In the genomic region with DNA sequence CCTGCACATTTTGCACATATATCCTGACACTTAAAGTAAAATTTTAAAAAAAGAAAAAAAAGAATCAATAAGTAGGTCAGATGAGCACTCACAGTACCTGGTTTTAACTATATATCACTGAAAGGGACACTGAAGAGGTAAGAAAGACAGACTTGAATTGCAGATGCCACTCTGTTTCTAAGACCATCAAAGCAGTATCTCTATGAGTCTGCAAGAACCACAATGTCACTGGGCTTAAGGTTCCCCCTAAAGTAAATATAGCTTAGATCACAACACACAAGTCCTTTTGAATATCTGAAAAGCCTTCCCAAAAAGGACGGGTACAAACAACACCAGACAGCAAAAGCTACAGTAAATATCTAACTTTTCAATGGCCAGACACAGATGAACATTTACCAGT, we compare ENCODE assay signal across 20 cellular contexts. TPM values are rescaled to one million over a fixed set of nuclear protein-coding genes. Genes with fewer than 3 reads are reported as not detected.
DNase-seq lines count a peak whose midpoint lies in the region; ATAC-seq and TF ChIP-seq lines count a peak whose summit lies in the region.
"Had no signal": no experiment of that assay in that cellular context is flagged by ENCODE, and none has a peak within 500 bp of the region (broad histone marks: within the 10 kb centered on the region; RNA-seq: fewer than 3 reads in every experiment).

No MANE protein-coding gene starts in this region.

- H3K27me3 ChIP-seq in testis = no peaks in the 10 kb centered on the region
- H3K27me3 ChIP-seq in effector memory CD4-positive, alpha-beta T cell (replicated peaks; ENCODE audit: control insufficient read depth, insufficient read depth, low read length, poor library complexity, severe bottlenecking) = no peaks in the 10 kb centered on the region

- H3K4me3 ChIP-seq in testis = no peak overlapping the region
- H3K4me3 ChIP-seq in effector memory CD4-positive, alpha-beta T cell (ENCODE audit: insufficient read depth, low read depth, low read length, poor library complexity, severe bottlenecking) = no peak overlapping the region

- H3K27me3 Mint-ChIP-seq in activated naive CD8-positive, alpha-beta T cell = no peaks in the 10 kb centered on the region
- H3K27me3 Mint-ChIP-seq in activated naive CD8-positive, alpha-beta T cell treated with anti-CD3 and anti-CD28 coated beads, Interleukin-2, amount 50 U/mL, for 24 hours = no peaks in the 10 kb centered on the region
- H3K27me3 Mint-ChIP-seq in activated B cell treated with CpG ODN at 0.5 μM for 24 hours (no peaks in the 10 kb centered on the region), immature natural killer cell (ENCODE audit: low read depth in 3 of 3) (peaks cover 0 to 4% (median 1%) of the 10 kb centered on the region in 3 donors)
- no peaks in the 10 kb centered on the region for H3K27me3 Mint-ChIP-seq in stimulated activated naive CD8-positive, alpha-beta T cell treated with anti-CD3 and anti-CD28 coated beads, Interleukin-15, amount 100 ng/mL, for 72 hours

- no peak overlapping the region for H3K27ac ChIP-seq in testis
- no peak overlapping the region for H3K27ac ChIP-seq in effector memory CD4-positive, alpha-beta T cell (ENCODE audit: insufficient read depth, low read length, poor library complexity, severe bottlenecking)
- H3K27ac ChIP-seq: C4-2B had no signal

- ATAC-seq in activated naive CD8-positive, alpha-beta T cell treated with anti-CD3 and anti-CD28 coated beads, Interleukin-2, amount 50 U/mL, for 24 hours = no peak
- ATAC-seq in activated B cell treated with CpG ODN at 0.5 μM for 24 hours (ENCODE audit: low read depth) = no peak
- peak; percentile 85 for ATAC-seq in stimulated activated naive CD8-positive, alpha-beta T cell treated with anti-CD3 and anti-CD28 coated beads, Interleukin-15, amount 100 ng/mL, for 72 hours

- intact Hi-C loops in activated B cell treated with CpG ODN at 0.5 μM for 24 hours (cut with micrococcal nuclease) = loop anchor here (2.0 kb wide), 1 partner anchor 19 kb away; no protein-coding TSS in a partner anchor
- intact Hi-C loops in testis (cut with DNase I; ENCODE audit: low total_unique reads) = no loop called here

- TF ChIP-seq CTCF in activated B cell treated with CpG ODN at 0.5 μM for 24 hours (IDR thresholded peaks at IDR 0.05) (no peak), testis (IDR thresholded peaks at IDR 0.05) (no peak)

- CTCF ChIA-PET in activated B cell treated with CpG ODN at 0.5 μM for 24 hours (lab: Charles Lee) = no interaction called here

- 79 to 83% methylated on average over 1 of the region's 1 CpG for WGBS in testis, 2 donors

- no peaks in the 10 kb centered on the region for H3K36me3 ChIP-seq in testis (ENCODE audit: low read depth, missing control alignments)
- no peaks in the 10 kb centered on the region for H3K36me3 ChIP-seq in effector memory CD4-positive, alpha-beta T cell (ENCODE audit: control insufficient read depth, insufficient read depth, low read length)

- no peak for DNase-seq in activated naive CD8-positive, alpha-beta T cell treated with anti-CD3 and anti-CD28 coated beads, Interleukin-2, amount 50 U/mL, for 24 hours
- DNase-seq in activated B cell treated with CpG ODN at 0.5 μM for 24 hours = no peak
- no peak for DNase-seq in immature natural killer cell
- no peak for DNase-seq in stimulated activated naive CD8-positive, alpha-beta T cell treated with anti-CD3 and anti-CD28 coated beads, Interleukin-15, amount 100 ng/mL, for 72 hours
- no peak for DNase-seq in testis
- no peak for DNase-seq in anterior cingulate cortex (lab: John Stamatoyannopoulos, UW)
- DNase-seq in effector memory CD4-positive, alpha-beta T cell = no peak
- DNase-seq: ACHN, Caco-2, GDM1, H9, KG1, NCI-H187, NCI-H2107, NCI-H510A treated with DMSO at 0.1 percent for 48 hours, NCI-H774, Right ventricle myocardium superior had no signal

- POLR2A ChIA-PET in activated B cell treated with CpG ODN at 0.5 μM for 24 hours (lab: Charles Lee) = no interaction called here

- no peaks in the 10 kb centered on the region for H3K4me1 ChIP-seq in testis
- peaks cover 4% of the 10 kb centered on the region for H3K4me1 ChIP-seq in effector memory CD4-positive, alpha-beta T cell (ENCODE audit: control insufficient read depth, insufficient read depth, low read length, poor library complexity, severe bottlenecking)
- H3K4me1 ChIP-seq: Caco-2 had no signal

- no peaks in the 10 kb centered on the region for H3K9me3 ChIP-seq in testis
- H3K9me3 ChIP-seq in effector memory CD4-positive, alpha-beta T cell (ENCODE audit: control insufficient read depth, low read length) = no peaks in the 10 kb centered on the region

- H3K27ac Mint-ChIP-seq in activated naive CD8-positive, alpha-beta T cell = peak overlapping the region; percentile 75
- no peak overlapping the region for H3K27ac Mint-ChIP-seq in activated naive CD8-positive, alpha-beta T cell treated with anti-CD3 and anti-CD28 coated beads, Interleukin-2, amount 50 U/mL, for 24 hours
- H3K27ac Mint-ChIP-seq in activated B cell treated with CpG ODN at 0.5 μM for 24 hours (peak overlapping the region; percentile 6), immature natural killer cell (peak overlapping the region in 5 of 6 donors; percentile 2 to 61 (median 38))
- no peak overlapping the region for H3K27ac Mint-ChIP-seq in stimulated activated naive CD8-positive, alpha-beta T cell treated with anti-CD3 and anti-CD28 coated beads, Interleukin-15, amount 100 ng/mL, for 72 hours
- H3K27ac Mint-ChIP-seq: H9 had no signal

- H3K4me3 Mint-ChIP-seq in activated naive CD8-positive, alpha-beta T cell = no peak overlapping the region
- no peak overlapping the region for H3K4me3 Mint-ChIP-seq in activated naive CD8-positive, alpha-beta T cell treated with anti-CD3 and anti-CD28 coated beads, Interleukin-2, amount 50 U/mL, for 24 hours
- no peak overlapping the region for H3K4me3 Mint-ChIP-seq in activated B cell treated with CpG ODN at 0.5 μM for 24 hours
- no peak overlapping the region for H3K4me3 Mint-ChIP-seq in immature natural killer cell
- H3K4me3 Mint-ChIP-seq in stimulated activated naive CD8-positive, alpha-beta T cell treated with anti-CD3 and anti-CD28 coated beads, Interleukin-15, amount 100 ng/mL, for 72 hours = peak overlapping the region; percentile 23 to 28
- H3K4me3 Mint-ChIP-seq: H9 had no signal

- H3K4me1 Mint-ChIP-seq in activated naive CD8-positive, alpha-beta T cell (ENCODE audit: low read depth) = peaks cover 50% of the 10 kb centered on the region
- H3K4me1 Mint-ChIP-seq in activated naive CD8-positive, alpha-beta T cell treated with anti-CD3 and anti-CD28 coated beads, Interleukin-2, amount 50 U/mL, for 24 hours = peaks cover 27% of the 10 kb centered on the region
- H3K4me1 Mint-ChIP-seq in activated B cell treated with CpG ODN at 0.5 μM for 24 hours = peaks cover 15% of the 10 kb centered on the region
- H3K4me1 Mint-ChIP-seq in immature natural killer cell = peaks cover 39 to 59% of the 10 kb centered on the region in 2 donors
- H3K4me1 Mint-ChIP-seq in stimulated activated naive CD8-positive, alpha-beta T cell treated with anti-CD3 and anti-CD28 coated beads, Interleukin-15, amount 100 ng/mL, for 72 hours = peaks cover 35% of the 10 kb centered on the region
- H3K4me1 Mint-ChIP-seq: H9 had no signal

- peaks cover 27% of the 10 kb centered on the region for H3K9me3 Mint-ChIP-seq in activated naive CD8-positive, alpha-beta T cell (ENCODE audit: low read depth)
- peaks cover 30% of the 10 kb centered on the region for H3K9me3 Mint-ChIP-seq in activated naive CD8-positive, alpha-beta T cell treated with anti-CD3 and anti-CD28 coated beads, Interleukin-2, amount 50 U/mL, for 24 hours
- peaks cover 17% of the 10 kb centered on the region for H3K9me3 Mint-ChIP-seq in activated B cell treated with CpG ODN at 0.5 μM for 24 hours
- H3K9me3 Mint-ChIP-seq in immature natural killer cell = peaks cover 0 to 11% (median 5%) of the 10 kb centered on the region in 6 donors
- peaks cover 19 to 23% of the 10 kb centered on the region in 2 donors for H3K9me3 Mint-ChIP-seq in stimulated activated naive CD8-positive, alpha-beta T cell treated with anti-CD3 and anti-CD28 coated beads, Interleukin-15, amount 100 ng/mL, for 72 hours

- no peak for TF ChIP-seq POLR2A in testis (IDR thresholded peaks at IDR 0.05)

- peaks cover 28% of the 10 kb centered on the region for H3K36me3 Mint-ChIP-seq in activated naive CD8-positive, alpha-beta T cell
- peaks cover 12% of the 10 kb centered on the region for H3K36me3 Mint-ChIP-seq in activated naive CD8-positive, alpha-beta T cell treated with anti-CD3 and anti-CD28 coated beads, Interleukin-2, amount 50 U/mL, for 24 hours (ENCODE audit: low read depth)
- H3K36me3 Mint-ChIP-seq in activated B cell treated with CpG ODN at 0.5 μM for 24 hours (ENCODE audit: low read depth) (peaks cover 4% of the 10 kb centered on the region), immature natural killer cell (peaks cover 0 to 24% (median 11%) of the 10 kb centered on the region in 3 donors)

RNA-seq across cellular contexts. Expression of a gene that starts 57.6 kb away (rescaled TPM):
- 129 and 130 TPM in 2 replicates for total RNA-seq in activated B cell treated with CpG ODN at 0.5 μM for 24 hours
- 100 to 1,000 TPM in 2 of 3 donors, 10 to 100 TPM in 1; 84.4 to 142 (median 111) TPM for polyA plus RNA-seq in immature natural killer cell
- 1 to 10 TPM; 8.5 to 9.1 TPM for total RNA-seq in testis
- polyA plus RNA-seq in testis (ENCODE audit: insufficient read depth, low read depth, low replicate concordance) = 3.9 TPM
- total RNA-seq: HT-29 had no signal

Comparison
In these comparisons a context has a peak if more than half of its experiments do, and no peak if none do; other contexts are left out.
1. H3K27ac Mint-ChIP-seq: peak in activated naive CD8-positive, alpha-beta T cell (single experiment), activated B cell treated with CpG ODN at 0.5 μM for 24 hours (single experiment) and immature natural killer cell (5 of 6); none in activated naive CD8-positive, alpha-beta T cell treated with anti-CD3 and anti-CD28 coated beads, Interleukin-2, amount 50 U/mL, for 24 hours (single experiment) and stimulated activated naive CD8-positive, alpha-beta T cell treated with anti-CD3 and anti-CD28 coated beads, Interleukin-15, amount 100 ng/mL, for 72 hours (0 of 2).
2. H3K4me3 Mint-ChIP-seq: peak in stimulated activated naive CD8-positive, alpha-beta T cell treated with anti-CD3 and anti-CD28 coated beads, Interleukin-15, amount 100 ng/mL, for 72 hours (2 of 2); none in activated naive CD8-positive, alpha-beta T cell (single experiment), activated naive CD8-positive, alpha-beta T cell treated with anti-CD3 and anti-CD28 coated beads, Interleukin-2, amount 50 U/mL, for 24 hours (single experiment), activated B cell treated with CpG ODN at 0.5 μM for 24 hours (single experiment) and immature natural killer cell (0 of 5).
3. RNA of a gene that starts 57.6 kb away (total RNA-seq): 129 to 130 TPM in activated B cell treated with CpG ODN at 0.5 μM for 24 hours; 8.5 to 9.1 TPM in testis; every median in the first group is over 10 times any median in the second.